ENCODE assay signal across 18 cellular contexts in genomic region chr3:134378818-134379217, GRCh38. TPM values are rescaled to one million over a fixed set of nuclear protein-coding genes. Genes with fewer than 3 reads are reported as not detected.
DNase-seq lines count a peak whose midpoint lies in the region; ATAC-seq, FAIRE-seq and TF ChIP-seq lines count a peak whose summit lies in the region.
"Had no signal": no experiment of that assay in that cellular context is flagged by ENCODE, and none has a peak within 500 bp of the region (broad histone marks: within the 10 kb centered on the region; RNA-seq: fewer than 3 reads in every experiment).

No MANE protein-coding gene starts in this region.

- ATAC-seq in omental fat pad (ENCODE audit: low FRiP score), result no peak
- ATAC-seq in GM21529 (IDR thresholded peaks at IDR 0.05; ENCODE audit: unreplicated experiment), result no peak
- no peak for ATAC-seq in HG03469 (IDR thresholded peaks at IDR 0.05; ENCODE audit: unreplicated experiment)
- ATAC-seq: activated CD8-positive, alpha-beta memory T cell treated with anti-CD3 and anti-CD28 coated beads, Interleukin-2, amount 10 ng/mL, durations not matched to agents 7 days and 5 days had no signal

- in situ Hi-C loops in Caki2 (cut with HindIII; ENCODE audit: low pct_unique_long_range_greater_than_20kb, low sequenced_read_pairs), result no loop called here

- H3K4me3 ChIP-seq in bronchial epithelial cell (ENCODE audit: low read depth, low read length), result no peak overlapping the region
- H3K4me3 ChIP-seq: GM23338, heart left ventricle, left lung, prostate gland, testis had no signal

- peak; percentile 32 for DNase-seq in activated CD4-positive, alpha-beta T cell treated with anti-CD3 and anti-CD28 coated beads for 48 hours
- no peak for DNase-seq in activated CD4-positive, alpha-beta T cell treated with anti-CD3 and anti-CD28 coated beads, Interleukin-2, amount 50 U/mL, for 48 hours
- peak; percentile 68 for DNase-seq in Caki2 (ENCODE audit: low read depth)
- peak; percentile 71 for DNase-seq in bronchial epithelial cell (ENCODE audit: low read depth)
- peak; percentile 12 for DNase-seq in omental fat pad (ENCODE audit: low spot score)
- DNase-seq in NCI-H526 treated with DMSO at 0.1 percent for 48 hours (lab: John Stamatoyannopoulos, UW), result no peak
- DNase-seq: activated CD8-positive, alpha-beta memory T cell treated with anti-CD3 and anti-CD28 coated beads, Interleukin-2, amount 10 ng/mL, durations not matched to agents 7 days and 5 days; amniotic stem cell; NCI-H187; T-helper 9 cell had no signal

- H3K27me3 ChIP-seq in bronchial epithelial cell (ENCODE audit: control insufficient read depth, insufficient read depth, low read length), result no peaks in the 10 kb centered on the region
- H3K27me3 ChIP-seq: testis had no signal

- TF ChIP-seq CTCF in bronchial epithelial cell (IDR thresholded peaks at IDR 0.05; ENCODE audit: insufficient read depth, low read length, severe bottlenecking), result no peak
- no peak for TF ChIP-seq CTCF in omental fat pad (IDR thresholded peaks at IDR 0.05)

- no peak for FAIRE-seq in bronchial epithelial cell (lab: Jason Lieb, UNC)

- no peaks in the 10 kb centered on the region for H3K36me3 ChIP-seq in bronchial epithelial cell (ENCODE audit: control insufficient read depth, insufficient read depth, low read length)
- H3K36me3 ChIP-seq: heart left ventricle, left lung, prostate gland had no signal

RNA-seq across cellular contexts. Expression of gene AMOTL2, which starts 4.6 kb away (rescaled TPM):
- total RNA-seq in Caki2 (2014; rRNA removed; shearing (Covaris generic); ENCODE audit: low replicate concordance), result 85.0 and 114 TPM in 2 replicates
- total RNA-seq in bronchial epithelial cell (54.2 and 89.9 TPM in 2 replicates), omental fat pad (100 to 1,000 TPM in 3 of 4 donors, 10 to 100 TPM in 1; 99.0 to 201 (median 158) TPM)
- total RNA-seq: activated CD8-positive, alpha-beta memory T cell treated with anti-CD3 and anti-CD28 coated beads, Interleukin-2, amount 10 ng/mL, durations not matched to agents 7 days and 5 days; CD8-positive, alpha-beta memory T cell had no signal

Comparison
In these comparisons a context has a peak if more than half of its experiments do, and no peak if none do; other contexts are left out.
1. DNase-seq: peak in activated CD4-positive, alpha-beta T cell treated with anti-CD3 and anti-CD28 coated beads for 48 hours (single experiment), Caki2 (single experiment), bronchial epithelial cell (single experiment) and omental fat pad (single experiment); none in activated CD4-positive, alpha-beta T cell treated with anti-CD3 and anti-CD28 coated beads, Interleukin-2, amount 50 U/mL, for 48 hours (0 of 2) and NCI-H526 treated with DMSO at 0.1 percent for 48 hours (single experiment).